1 cellular context compared by ENCODE assay signal in genomic region chr6:41733707-41734665, GRCh38.
TF ChIP-seq lines count a peak whose summit lies in the region.

No MANE protein-coding gene starts in this region.

TF ChIP-seq in GM12878, 131 proteins besides CTCF, POLR2A, EP300 and RAD21 (continued from another document):
- TF ChIP-seq USF1 (IDR thresholded peaks at IDR 0.05; ENCODE audit: borderline replicate concordance, extremely low read length, insufficient read depth, low read depth, low read length) = no peak
- no peak for TF ChIP-seq SRF (IDR thresholded peaks at IDR 0.05; ENCODE audit: low read depth in 2 of 2, low read length in 2 of 2)
- TF ChIP-seq LARP7 (IDR thresholded peaks at IDR 0.05) = peak; percentile 55; the same call in 1 of the 2 replicates
- peak; percentile 62; the same call in 1 of the 2 replicates for TF ChIP-seq PKNOX1 (IDR thresholded peaks at IDR 0.05)
- TF ChIP-seq IKZF1 (conservative IDR thresholded peaks at IDR 0.05) = peak; percentile 82
- no peak for TF ChIP-seq CHD4 (IDR thresholded peaks at IDR 0.05)
- peak; percentile 99 for TF ChIP-seq PAX5 (IDR thresholded peaks at IDR 0.05; ENCODE audit: borderline replicate concordance, low read depth, low read length)
- TF ChIP-seq DPF2 (IDR thresholded peaks at IDR 0.05) = peak; percentile 32
- peak; percentile 65; the same call in 1 of the 2 replicates for TF ChIP-seq RELB (IDR thresholded peaks at IDR 0.05; ENCODE audit: low read depth)
- peak; percentile 25 for TF ChIP-seq NR2F1 (conservative IDR thresholded peaks at IDR 0.05)
